ENCODE assay signal across 19 cellular contexts in genomic region chr14:32449640-32450039, GRCh38.
"Had no signal": no experiment of that assay in that cellular context is flagged by ENCODE, and none has a peak within 500 bp of the region (broad histone marks: within the 10 kb centered on the region; RNA-seq: fewer than 3 reads in every experiment).

No MANE protein-coding gene starts in this region.

- H3K9me3 ChIP-seq: neutrophil, pancreas, tibial artery had no signal

- DNase-seq: activated CD4-positive, alpha-beta T cell treated with anti-CD3 and anti-CD28 coated beads for 4 hours; activated CD8-positive, alpha-beta T cell treated with anti-CD3 and anti-CD28 coated beads for 36 hours; activated naive CD4-positive, alpha-beta T cell; activated naive CD8-positive, alpha-beta T cell treated with anti-CD3 and anti-CD28 coated beads for 36 hours; activated T-cell treated with anti-CD3 and anti-CD28 coated beads, Interleukin-2, amount 50 U/mL, for 1 hour; amniotic stem cell; caudate nucleus; hippocampal formation; left cardiac atrium; pancreas; stimulated activated naive B cell treated with anti-CD40 and anti-IgM and Interleukin-4, amounts not matched to agents 10 μg/mL and 1 μg/mL and 100 μg/mL, for 72 hours; tibial artery had no signal

- H3K27me3 ChIP-seq: neutrophil, pancreas, tibial artery had no signal

- ATAC-seq: activated CD8-positive, alpha-beta T cell treated with anti-CD3 and anti-CD28 coated beads for 36 hours; activated T-helper 17 cell treated with anti-CD3 and anti-CD28 coated beads, Interleukin-2, amount 50 U/mL, for 72 hours; left cardiac atrium; natural killer cell treated with Interleukin-12 subunit alpha and Interleukin-12 subunit beta and Interleukin-15 and Interleukin-18, amount 100 ng/mL, for 72 hours; pancreas; sciatic nerve; stimulated activated naive B cell treated with anti-CD40 and anti-IgM and Interleukin-4, amounts not matched to agents 10 μg/mL and 1 μg/mL and 100 μg/mL, for 72 hours; WTC11 had no signal

- H3K4me3 ChIP-seq: lung, pancreas, tibial artery had no signal

- FAIRE-seq: islet of Langerhans, pancreas had no signal

- H3K4me1 ChIP-seq: pancreas had no signal

- H3K36me3 ChIP-seq: neutrophil, pancreas, tibial artery had no signal

- H3K27ac ChIP-seq: neutrophil, pancreas had no signal
